Comparison of ENCODE assay signal across 13 cellular contexts in genomic region chr1:212513586-212513985, GRCh38.
DNase-seq lines count a peak whose midpoint lies in the region; ATAC-seq and TF ChIP-seq lines count a peak whose summit lies in the region.
"Had no signal": no experiment of that assay in that cellular context is flagged by ENCODE, and none has a peak within 500 bp of the region (broad histone marks: within the 10 kb centered on the region; RNA-seq: fewer than 3 reads in every experiment).

No MANE protein-coding gene starts in this region.

- no peaks in the 10 kb centered on the region for H4K20me1 ChIP-seq in BLaER1

- H3K9me3 ChIP-seq in BLaER1: no peaks in the 10 kb centered on the region
- no peaks in the 10 kb centered on the region for H3K9me3 ChIP-seq in lower lobe of right lung
- H3K9me3 ChIP-seq: esophagus muscularis mucosa had no signal

- intact Hi-C loops in lower lobe of right lung (cut with DNase I): no loop called here

- no peak for TF ChIP-seq CTCF in lower lobe of right lung (IDR thresholded peaks at IDR 0.05)

- H3K4me1 ChIP-seq in BLaER1 (peaks cover 10% of the 10 kb centered on the region), lower lobe of right lung (peaks cover 22% of the 10 kb centered on the region)

- H3K36me3 ChIP-seq in BLaER1 (no peaks in the 10 kb centered on the region), lower lobe of right lung (no peaks in the 10 kb centered on the region)
- H3K36me3 ChIP-seq: cardiac muscle cell, esophagus muscularis mucosa had no signal

- no peaks in the 10 kb centered on the region; the same call in 1 of the 2 replicates for H3K27me3 ChIP-seq in BLaER1
- H3K27me3 ChIP-seq in lower lobe of right lung (ENCODE audit: low read depth): peaks cover 40% of the 10 kb centered on the region

- ATAC-seq in lower lobe of right lung (no peak), HG03342 (IDR thresholded peaks at IDR 0.05; ENCODE audit: unreplicated experiment) (no peak), HG02870 (IDR thresholded peaks at IDR 0.05; ENCODE audit: unreplicated experiment) (no peak), HG03457 (IDR thresholded peaks at IDR 0.05; ENCODE audit: unreplicated experiment) (no peak), GM21723 (IDR thresholded peaks at IDR 0.05; ENCODE audit: unreplicated experiment) (no peak)

- H3K4me3 ChIP-seq in BLaER1 (no peak overlapping the region), lower lobe of right lung (peak overlapping the region; percentile 36)
- H3K4me3 ChIP-seq: cardiac muscle cell had no signal

- peak overlapping the region; percentile 23 for H3K4me2 ChIP-seq in BLaER1

- no peak overlapping the region for H3K27ac ChIP-seq in BLaER1
- H3K27ac ChIP-seq in lower lobe of right lung: no peak overlapping the region
- H3K27ac ChIP-seq: cardiac muscle cell, esophagus muscularis mucosa, VCaP had no signal

- DNase-seq in A172 (ENCODE audit: low spot score) (peak; percentile 77), NCI-H69 (lab: John Stamatoyannopoulos, UW) (peak; percentile 82), lower lobe of right lung (no peak)
- DNase-seq: NCI-H2081 treated with DMSO at 0.1 percent for 48 hours; NK-92 treated with Interleukin-12 subunit alpha and Interleukin-12 subunit beta, amount 100 ng/mL, for 24 hours had no signal

- no peak overlapping the region for H3K9ac ChIP-seq in BLaER1
